In genomic region chr15:95146476-95146875, GRCh38 we compare ENCODE assay signal across 39 cellular contexts.
"Had no signal": no experiment of that assay in that cellular context is flagged by ENCODE, and none has a peak within 500 bp of the region (broad histone marks: within the 10 kb centered on the region; RNA-seq: fewer than 3 reads in every experiment).

No MANE protein-coding gene starts in this region.

- H3K4me1 Mint-ChIP-seq: activated naive CD4-positive, alpha-beta T cell treated with anti-CD3 and anti-CD28 coated beads, Interleukin-2, amount 10 ng/mL, durations not matched to agents 7 days and 5 days; activated naive CD4-positive, alpha-beta T cell treated with anti-CD3 and anti-CD28 coated beads, Interleukin-2, amount 50 U/mL, for 24 hours; activated naive CD8-positive, alpha-beta T cell treated with anti-CD3 and anti-CD28 coated beads for 36 hours; activated naive CD8-positive, alpha-beta T cell treated with anti-CD3 and anti-CD28 coated beads, Interleukin-2, amount 10 ng/mL, durations not matched to agents 7 days and 5 days; activated naive CD8-positive, alpha-beta T cell treated with anti-CD3 and anti-CD28 coated beads, Interleukin-2, amount 50 U/mL, for 24 hours; activated T-helper 17 cell treated with anti-CD3 and anti-CD28 coated beads, Interleukin-2, amount 50 U/mL, for 72 hours; brain; central memory CD8-positive, alpha-beta T cell had no signal

- H3K4me3 Mint-ChIP-seq: activated naive CD4-positive, alpha-beta T cell treated with anti-CD3 and anti-CD28 coated beads for 36 hours; activated naive CD4-positive, alpha-beta T cell treated with anti-CD3 and anti-CD28 coated beads, Interleukin-2, amount 10 ng/mL, durations not matched to agents 7 days and 5 days; activated naive CD4-positive, alpha-beta T cell treated with anti-CD3 and anti-CD28 coated beads, Interleukin-2, amount 50 U/mL, for 24 hours; activated naive CD8-positive, alpha-beta T cell; activated naive CD8-positive, alpha-beta T cell treated with anti-CD3 and anti-CD28 coated beads for 36 hours; activated naive CD8-positive, alpha-beta T cell treated with anti-CD3 and anti-CD28 coated beads, Interleukin-2, amount 10 ng/mL, durations not matched to agents 7 days and 5 days; activated naive CD8-positive, alpha-beta T cell treated with anti-CD3 and anti-CD28 coated beads, Interleukin-2, amount 50 U/mL, for 24 hours; activated T-cell treated with anti-CD3 and anti-CD28 coated beads, Interleukin-2, amount 50 U/mL, for 24 hours; activated T-cell treated with anti-CD3 and anti-CD28 coated beads, Interleukin-2, amount 50 U/mL, for 4 hours; activated T-cell treated with anti-CD3 and anti-CD28 coated beads, Interleukin-2, amount 50 U/mL, for 72 hours; activated T-helper 1 cell treated with anti-CD3 and anti-CD28 coated beads, Interleukin-12 subunit alpha, Interleukin-12 subunit beta, Interleukin-2, Interleukin-4 antibody, amounts not matched to agents 30 ng/mL and 10 ng/mL and 1 ng/mL, durations not matched to agents 14 hours and 24 hours and 36 hours; activated T-helper 17 cell treated with anti-CD3 and anti-CD28 coated beads, Interleukin-2, amount 50 U/mL, for 72 hours; brain; central memory CD8-positive, alpha-beta T cell had no signal

- H3K36me3 Mint-ChIP-seq: activated naive CD4-positive, alpha-beta T cell treated with anti-CD3 and anti-CD28 coated beads, Interleukin-2, amount 10 ng/mL, durations not matched to agents 7 days and 5 days; activated naive CD4-positive, alpha-beta T cell treated with anti-CD3 and anti-CD28 coated beads, Interleukin-2, amount 50 U/mL, for 24 hours; activated naive CD4-positive, alpha-beta T cell treated with anti-CD3 and anti-CD28 coated beads, Interleukin-2, amount 50 U/mL, for 72 hours; activated naive CD8-positive, alpha-beta T cell; activated naive CD8-positive, alpha-beta T cell treated with anti-CD3 and anti-CD28 coated beads for 36 hours; activated naive CD8-positive, alpha-beta T cell treated with anti-CD3 and anti-CD28 coated beads, Interleukin-2, amount 10 ng/mL, durations not matched to agents 7 days and 5 days; brain had no signal

- H3K27me3 Mint-ChIP-seq: activated naive CD4-positive, alpha-beta T cell treated with anti-CD3 and anti-CD28 coated beads, Interleukin-2, amount 10 ng/mL, durations not matched to agents 7 days and 5 days; activated naive CD8-positive, alpha-beta T cell; activated naive CD8-positive, alpha-beta T cell treated with anti-CD3 and anti-CD28 coated beads, Interleukin-2, amount 10 ng/mL, durations not matched to agents 7 days and 5 days; activated T-cell treated with anti-CD3 and anti-CD28 coated beads, Interleukin-2, amount 50 U/mL, for 24 hours; activated T-helper 17 cell treated with anti-CD3 and anti-CD28 coated beads, Interleukin-2, amount 50 U/mL, for 72 hours; central memory CD8-positive, alpha-beta T cell had no signal

- H3K27ac ChIP-seq: adrenal gland, ascending aorta, body of pancreas, brain microvascular endothelial cell, breast epithelium, cardiac muscle cell had no signal

- H3K9me3 ChIP-seq: adrenal gland, ascending aorta, body of pancreas, breast epithelium had no signal

- H3K4me1 ChIP-seq: adrenal gland, ascending aorta, body of pancreas, breast epithelium had no signal

- H3K27ac Mint-ChIP-seq: activated naive CD4-positive, alpha-beta T cell treated with anti-CD3 and anti-CD28 coated beads for 36 hours; activated naive CD4-positive, alpha-beta T cell treated with anti-CD3 and anti-CD28 coated beads, Interleukin-2, amount 10 ng/mL, durations not matched to agents 7 days and 5 days; activated naive CD4-positive, alpha-beta T cell treated with anti-CD3 and anti-CD28 coated beads, Interleukin-2, amount 50 U/mL, for 24 hours; activated naive CD4-positive, alpha-beta T cell treated with anti-CD3 and anti-CD28 coated beads, Interleukin-2, amount 50 U/mL, for 72 hours; activated naive CD8-positive, alpha-beta T cell; activated naive CD8-positive, alpha-beta T cell treated with anti-CD3 and anti-CD28 coated beads for 36 hours; activated naive CD8-positive, alpha-beta T cell treated with anti-CD3 and anti-CD28 coated beads, Interleukin-2, amount 10 ng/mL, durations not matched to agents 7 days and 5 days; activated naive CD8-positive, alpha-beta T cell treated with anti-CD3 and anti-CD28 coated beads, Interleukin-2, amount 50 U/mL, for 24 hours; activated T-cell treated with anti-CD3 and anti-CD28 coated beads, Interleukin-2, amount 50 U/mL, for 24 hours; activated T-cell treated with anti-CD3 and anti-CD28 coated beads, Interleukin-2, amount 50 U/mL, for 72 hours; activated T-helper 1 cell treated with anti-CD3 and anti-CD28 coated beads, Interleukin-12 subunit alpha, Interleukin-12 subunit beta, Interleukin-2, Interleukin-4 antibody, amounts not matched to agents 30 ng/mL and 10 ng/mL and 1 ng/mL, durations not matched to agents 14 hours and 24 hours and 36 hours; activated T-helper 17 cell treated with anti-CD3 and anti-CD28 coated beads, Interleukin-2, amount 50 U/mL, for 72 hours; activated T-helper 2 cell treated with anti-CD3 and anti-CD28 coated beads, Interferon-gamma antibody, Interleukin-2, Interleukin-4, amounts not matched to agents 10 μg/mL and 5 μg/mL and 100 μg/mL, durations not matched to agents 14 hours and 24 hours and 36 hours; brain had no signal

- ATAC-seq: activated naive CD4-positive, alpha-beta T cell treated with anti-CD3 and anti-CD28 coated beads, Interleukin-2, amount 50 U/mL, for 72 hours; activated naive CD8-positive, alpha-beta T cell treated with anti-CD3 and anti-CD28 coated beads, Interleukin-2, amount 50 U/mL, for 24 hours; activated T-cell treated with anti-CD3 and anti-CD28 coated beads, Interleukin-2, amount 50 U/mL, for 4 hours; activated T-cell treated with anti-CD3 and anti-CD28 coated beads, Interleukin-2, amount 50 U/mL, for 72 hours; activated T-helper 17 cell treated with anti-CD3 and anti-CD28 coated beads, Interleukin-2, amount 50 U/mL, for 72 hours; body of pancreas had no signal

- FAIRE-seq: astrocyte, bronchial epithelial cell had no signal

- H3K4me3 ChIP-seq: adrenal gland, ascending aorta, body of pancreas, breast epithelium, cardiac muscle cell had no signal

- H3K36me3 ChIP-seq: adrenal gland, ascending aorta, brain microvascular endothelial cell, breast epithelium, cardiac muscle cell had no signal

- DNase-seq: activated effector memory CD4-positive, alpha-beta T cell treated with anti-CD3 and anti-CD28 coated beads, Interleukin-2, amount 50 U/mL, for 16 hours; activated effector memory CD4-positive, alpha-beta T cell treated with Interleukin-2 at 50 U/mL for 16 hours; activated gamma-delta T cell; activated gamma-delta T cell treated with Interleukin-2 at 50 U/mL for 16 hours; activated naive CD4-positive, alpha-beta T cell; activated naive CD4-positive, alpha-beta T cell treated with anti-CD3 and anti-CD28 coated beads for 36 hours; activated naive CD4-positive, alpha-beta T cell treated with anti-CD3 and anti-CD28 coated beads, Interleukin-2, amount 10 ng/mL, durations not matched to agents 7 days and 5 days; activated naive CD4-positive, alpha-beta T cell treated with anti-CD3 and anti-CD28 coated beads, Interleukin-2, amount 50 U/mL, for 16 hours; activated naive CD4-positive, alpha-beta T cell treated with Interleukin-2 at 50 U/mL for 16 hours; activated naive CD8-positive, alpha-beta T cell treated with anti-CD3 and anti-CD28 coated beads for 36 hours; activated naive CD8-positive, alpha-beta T cell treated with anti-CD3 and anti-CD28 coated beads, Interleukin-2, amount 10 ng/mL, durations not matched to agents 7 days and 5 days; activated naive CD8-positive, alpha-beta T cell treated with anti-CD3 and anti-CD28 coated beads, Interleukin-2, amount 50 U/mL, for 24 hours; activated T-cell treated with anti-CD3 and anti-CD28 coated beads, Interleukin-2, amount 50 U/mL, for 1 hour; activated T-cell treated with anti-CD3 and anti-CD28 coated beads, Interleukin-2, amount 50 U/mL, for 24 hours; activated T-cell treated with anti-CD3 and anti-CD28 coated beads, Interleukin-2, amount 50 U/mL, for 4 hours; activated T-cell treated with anti-CD3 and anti-CD28 coated beads, Interleukin-2, amount 50 U/mL, for 48 hours; activated T-cell treated with anti-CD3 and anti-CD28 coated beads, Interleukin-2, amount 50 U/mL, for 72 hours; adrenal gland; amniotic stem cell; amygdala; anterior cingulate cortex; aorta; body of pancreas; brain microvascular endothelial cell; central memory CD4-positive, alpha-beta T cell; cerebellar nuclear complex had no signal

- H3K27me3 ChIP-seq: adrenal gland, ascending aorta, body of pancreas, brain microvascular endothelial cell, breast epithelium, cardiac muscle cell had no signal
